Comparison of ENCODE assay signal across 14 cellular contexts in the genomic region with DNA sequence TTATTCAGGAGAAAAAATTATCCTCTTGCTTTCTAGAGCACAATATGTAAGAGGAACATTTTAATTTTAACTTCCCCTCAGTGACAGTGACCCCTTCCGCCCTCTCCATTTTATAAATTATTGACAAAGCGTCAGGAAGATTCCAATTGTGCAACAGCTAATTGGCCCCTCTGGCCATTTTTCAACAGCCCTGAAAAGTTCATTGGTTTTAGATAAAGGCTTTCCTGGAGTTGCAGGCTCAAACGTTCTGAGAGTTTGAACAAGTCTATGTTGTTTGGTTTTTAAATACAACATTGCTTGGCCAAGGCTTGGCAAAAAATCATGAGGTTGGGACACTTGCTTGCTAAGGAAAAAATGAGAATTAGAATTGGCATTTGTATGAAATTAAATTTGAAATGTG.
A peak's percentile ranks its signal among the peaks of the same experiment; 100 is the strongest.
DNase-seq lines count a peak whose midpoint lies in the region; ATAC-seq and TF ChIP-seq lines count a peak whose summit lies in the region.
"Had no signal": no experiment of that assay in that cellular context is flagged by ENCODE, and none has a peak within 500 bp of the region (broad histone marks: within the 10 kb centered on the region; RNA-seq: fewer than 3 reads in every experiment).

No MANE protein-coding gene starts in this region.

- no peak overlapping the region for H2AFZ ChIP-seq in mesenchymal stem cell (ENCODE audit: low read depth, low read length)
- H2AFZ ChIP-seq: GM23248 had no signal

- no peak overlapping the region for H2BK12ac ChIP-seq in mesenchymal stem cell (ENCODE audit: low read length in 2 of 2)

- H3K9ac ChIP-seq in mesenchymal stem cell (ENCODE audit: low read length) = no peak overlapping the region
- H3K9ac ChIP-seq: BLaER1 treated with 17β-estradiol and CSF1 and Interleukin-3, amounts not matched to agents 10 nM and 100 nM; GM23248 had no signal

- H4K8ac ChIP-seq in mesenchymal stem cell (ENCODE audit: low read length) = no peak overlapping the region

- no peak overlapping the region for H2AK5ac ChIP-seq in mesenchymal stem cell (ENCODE audit: low read length, severe bottlenecking)

- H2BK120ac ChIP-seq in mesenchymal stem cell (ENCODE audit: low read depth, low read length) = peak overlapping the region; percentile 34

- 64% methylated on average over 3 of the region's 3 CpGs for WGBS in mesenchymal stem cell

- no peak for ATAC-seq in GM21447 (IDR thresholded peaks at IDR 0.05; ENCODE audit: unreplicated experiment)
- ATAC-seq: CD8-positive, alpha-beta T cell had no signal

- DNase-seq in NCI-H748 (lab: John Stamatoyannopoulos, UW; ENCODE audit: unreplicated experiment) (peak; percentile 45), NCI-H748 treated with DMSO at 0.1 percent for 48 hours (lab: John Stamatoyannopoulos, UW) (no peak), fibroblast of the aortic adventitia (ENCODE audit: low read depth) (peak; percentile 21), mesenchymal stem cell (no peak), erythroblast (lab: John Stamatoyannopoulos, UW) (no peak), 8988T (no peak)
- DNase-seq: Calu3; CD8-positive, alpha-beta T cell; GM23248 had no signal

- H3K79me1 ChIP-seq in mesenchymal stem cell (replicated peaks; ENCODE audit: low read length, poor library complexity, severe bottlenecking) = no peaks in the 10 kb centered on the region

- no peak overlapping the region for H2BK5ac ChIP-seq in mesenchymal stem cell (ENCODE audit: low read depth, low read length, poor library complexity, severe bottlenecking)

- H3K4me1 ChIP-seq in mesenchymal stem cell (ENCODE audit: control insufficient read depth, insufficient read depth, low read depth, low read length) = no peaks in the 10 kb centered on the region
- H3K4me1 ChIP-seq: HAP-1 had no signal

- no peak for TF ChIP-seq CTCF in fibroblast of the aortic adventitia (IDR thresholded peaks at IDR 0.05; ENCODE audit: insufficient read depth, low read length)

- no peak for TF ChIP-seq POLR2A in erythroblast (IDR thresholded peaks at IDR 0.05; ENCODE audit: low read length)

- H2BK15ac ChIP-seq in mesenchymal stem cell (ENCODE audit: low read depth, poor library complexity, severe bottlenecking) = no peak overlapping the region

- H3K4ac ChIP-seq in mesenchymal stem cell (ENCODE audit: low read depth in 1 of 2, low read length in 2 of 2) = no peak overlapping the region

- no peak overlapping the region for H3K4me2 ChIP-seq in mesenchymal stem cell (ENCODE audit: low read length, poor library complexity, severe bottlenecking)
- H3K4me2 ChIP-seq: BLaER1 treated with 17β-estradiol and CSF1 and Interleukin-3, amounts not matched to agents 10 nM and 100 nM had no signal

- H3K27ac ChIP-seq in mesenchymal stem cell (ENCODE audit: low read length, poor library complexity, severe bottlenecking) = no peak overlapping the region
- H3K27ac ChIP-seq: 22Rv1; BLaER1 treated with 17β-estradiol and CSF1 and Interleukin-3, amounts not matched to agents 10 nM and 100 nM; GM23248; HL-60 had no signal

- H4K91ac ChIP-seq in mesenchymal stem cell (ENCODE audit: low read length) = no peak overlapping the region

- H3K14ac ChIP-seq in mesenchymal stem cell (ENCODE audit: low read length in 2 of 2) = no peak overlapping the region

- no peak overlapping the region for H3K4me3 ChIP-seq in fibroblast of the aortic adventitia (ENCODE audit: low read depth, low read length)
- H3K4me3 ChIP-seq in mesenchymal stem cell (ENCODE audit: insufficient read depth in 1 of 2, low read depth in 1 of 2, low read length in 2 of 2) = no peak overlapping the region
- H3K4me3 ChIP-seq: BLaER1 treated with 17β-estradiol and CSF1 and Interleukin-3, amounts not matched to agents 10 nM and 100 nM; GM23248; HAP-1 had no signal

- H3K27me3 ChIP-seq in mesenchymal stem cell (ENCODE audit: control insufficient read depth in 1 of 2, insufficient read depth in 1 of 2, low read length in 2 of 2) = no peaks in the 10 kb centered on the region
- H3K27me3 ChIP-seq: BLaER1 treated with 17β-estradiol and CSF1 and Interleukin-3, amounts not matched to agents 10 nM and 100 nM had no signal

- H3K23ac ChIP-seq in mesenchymal stem cell (ENCODE audit: low read length in 2 of 2) = no peak overlapping the region

- no peak overlapping the region for H3K18ac ChIP-seq in mesenchymal stem cell (ENCODE audit: low read depth in 1 of 2, low read length in 2 of 2)

- H3K36me3 ChIP-seq in mesenchymal stem cell (ENCODE audit: control insufficient read depth in 1 of 2, insufficient read depth in 2 of 2, low read depth in 1 of 2, low read length in 2 of 2) = no peaks in the 10 kb centered on the region
- H3K36me3 ChIP-seq: BLaER1 treated with 17β-estradiol and CSF1 and Interleukin-3, amounts not matched to agents 10 nM and 100 nM; HAP-1 had no signal

- peaks cover 4% of the 10 kb centered on the region for H3K9me3 ChIP-seq in mesenchymal stem cell (ENCODE audit: control insufficient read depth, low read length)
- H3K9me3 ChIP-seq: HAP-1 had no signal

Comparison
In these comparisons a context has a peak if more than half of its experiments do, and no peak if none do; other contexts are left out.
1. DNase-seq: peak in NCI-H748 (single experiment) and fibroblast of the aortic adventitia (single experiment); none in NCI-H748 treated with DMSO at 0.1 percent for 48 hours (single experiment), mesenchymal stem cell (single experiment), erythroblast (0 of 2) and 8988T (single experiment).